Comparison of ENCODE assay signal across 8 cellular contexts in genomic region chr20:38649275-38649891, GRCh38. TPM values are rescaled to one million over a fixed set of nuclear protein-coding genes. Genes with fewer than 3 reads are reported as not detected.
DNase-seq lines count a peak whose midpoint lies in the region; ATAC-seq and TF ChIP-seq lines count a peak whose summit lies in the region.

No MANE protein-coding gene starts in this region.

- DNase-seq in ELR (ENCODE audit: low read depth) (peak; percentile 58), UCSD-AML1 (lab: John Stamatoyannopoulos, UW; ENCODE audit: unreplicated experiment) (peak; percentile 32), inferior parietal cortex (ENCODE audit: extremely low spot score) (peak; percentile 62), GF-D8 (lab: John Stamatoyannopoulos, UW) (no peak)
- no peak for DNase-seq in effector CD4-positive, alpha-beta T cell

- TF ChIP-seq CTCF in LNCAP (IDR thresholded peaks at IDR 0.05): peak; percentile 56

- ATAC-seq in HG02588 (IDR thresholded peaks at IDR 0.05; ENCODE audit: unreplicated experiment): no peak
- no peak for ATAC-seq in esophagus mucosa

RNA-seq across cellular contexts. Expression of gene ARHGAP40, which starts 47.8 kb away (rescaled TPM):
- total RNA-seq in esophagus mucosa: 10.3 TPM

Comparison
In these comparisons a context has a peak if more than half of its experiments do, and no peak if none do; other contexts are left out.
1. DNase-seq: peak in ELR (single experiment), UCSD-AML1 (single experiment) and inferior parietal cortex (single experiment); none in GF-D8 (single experiment) and effector CD4-positive, alpha-beta T cell (single experiment).